In genomic region chr5:171361151-171361550, GRCh38 we compare ENCODE assay signal across 13 cellular contexts. TPM values are rescaled to one million over a fixed set of nuclear protein-coding genes. Genes with fewer than 3 reads are reported as not detected.
"Had no signal": no experiment of that assay in that cellular context is flagged by ENCODE, and none has a peak within 500 bp of the region (broad histone marks: within the 10 kb centered on the region; RNA-seq: fewer than 3 reads in every experiment).

No MANE protein-coding gene starts in this region.

RNA-seq across cellular contexts. Expression of gene TLX3, which starts 52.1 kb away (rescaled TPM):
- total RNA-seq: activated CD4-positive, alpha-beta memory T cell treated with anti-CD3 and anti-CD28 coated beads, Interleukin-2, amount 10 ng/mL, durations not matched to agents 7 days and 5 days; activated CD4-positive, alpha-beta T cell treated with anti-CD3 and anti-CD28 coated beads for 36 hours; activated CD4-positive, alpha-beta T cell treated with anti-CD3 and anti-CD28 coated beads, Interleukin-2, amount 10 ng/mL, durations not matched to agents 7 days and 5 days; activated CD8-positive, alpha-beta memory T cell treated with anti-CD3 and anti-CD28 coated beads, Interleukin-2, amount 10 ng/mL, durations not matched to agents 7 days and 5 days; activated CD8-positive, alpha-beta T cell treated with anti-CD3 and anti-CD28 coated beads, Interleukin-2, amount 10 ng/mL, durations not matched to agents 7 days and 5 days; activated naive CD8-positive, alpha-beta T cell treated with anti-CD3 and anti-CD28 coated beads, Interleukin-2, amount 10 ng/mL, durations not matched to agents 7 days and 5 days; activated T-helper 2 cell treated with anti-CD3 and anti-CD28 coated beads, Interferon-gamma antibody, Interleukin-2, Interleukin-4, amounts not matched to agents 10 μg/mL and 5 μg/mL and 100 μg/mL, durations not matched to agents 14 hours and 24 hours and 36 hours; aorta; astrocyte; body of pancreas; breast epithelium; cardiac septum had no signal
- polyA plus RNA-seq: adipose tissue, aorta had no signal

RNA-seq across cellular contexts. Expression of gene FGF18, which starts 58.3 kb away (rescaled TPM):
- total RNA-seq: activated CD4-positive, alpha-beta memory T cell treated with anti-CD3 and anti-CD28 coated beads, Interleukin-2, amount 10 ng/mL, durations not matched to agents 7 days and 5 days; activated CD4-positive, alpha-beta T cell treated with anti-CD3 and anti-CD28 coated beads for 36 hours; activated CD8-positive, alpha-beta memory T cell treated with anti-CD3 and anti-CD28 coated beads, Interleukin-2, amount 10 ng/mL, durations not matched to agents 7 days and 5 days; activated CD8-positive, alpha-beta T cell treated with anti-CD3 and anti-CD28 coated beads, Interleukin-2, amount 10 ng/mL, durations not matched to agents 7 days and 5 days; activated T-helper 2 cell treated with anti-CD3 and anti-CD28 coated beads, Interferon-gamma antibody, Interleukin-2, Interleukin-4, amounts not matched to agents 10 μg/mL and 5 μg/mL and 100 μg/mL, durations not matched to agents 14 hours and 24 hours and 36 hours; body of pancreas had no signal
